In genomic region chr1:27618341-27619067, GRCh38 we compare ENCODE assay signal across 11 cellular contexts. TPM values are rescaled to one million over a fixed set of nuclear protein-coding genes. Genes with fewer than 3 reads are reported as not detected.
DNase-seq lines count a peak whose midpoint lies in the region; ATAC-seq, FAIRE-seq and TF ChIP-seq lines count a peak whose summit lies in the region.
"Had no signal": no experiment of that assay in that cellular context is flagged by ENCODE, and none has a peak within 500 bp of the region (broad histone marks: within the 10 kb centered on the region; RNA-seq: fewer than 3 reads in every experiment).

No MANE protein-coding gene starts in this region.

- H3K27me3 ChIP-seq in H1 (replicated peaks in 1 of 4; ENCODE audit: control insufficient read depth in 3 of 4, extremely low read depth in 1 of 4, insufficient read depth in 3 of 4, low read length in 3 of 4) = peaks cover 0 to 11% (median 6%) of the 10 kb centered on the region in 4 experiments; a peak in 2 of 7 replicates
- H3K27me3 ChIP-seq in esophagus muscularis mucosa = peaks cover 0 to 13% (median 0%) of the 10 kb centered on the region in 4 donors
- H3K27me3 ChIP-seq: right lobe of liver had no signal

- no peak for FAIRE-seq in H1 (lab: Jason Lieb, UNC)

- CTCF ChIA-PET in H1 (lab: Charles Lee; ENCODE audit: partially characterized antibody) = interaction anchor here (0.6 to 37.8 kb wide), 13 partner anchors 8 to 318 kb away, joined by 3 to 1807 read pairs (median 6); partner anchors contain the start of genes AHDC1, CD164L2 and IFI6

- no peak overlapping the region for H3K9ac ChIP-seq in H1 (replicated peaks in 1 of 4; ENCODE audit: extremely low read depth in 1 of 4, low read depth in 3 of 4, low read length in 3 of 4)

- H3K79me2 ChIP-seq in H1 (ENCODE audit: control insufficient read depth in 1 of 2, insufficient read depth in 2 of 2, low read length in 2 of 2) = no peaks in the 10 kb centered on the region

- H3K27ac ChIP-seq in H1 (ENCODE audit: low read depth, low read length) (no peak overlapping the region), esophagus muscularis mucosa (replicated peaks in 1 of 4) (no peak overlapping the region)
- H3K27ac ChIP-seq: right lobe of liver had no signal

- POLR2A ChIA-PET in H1 (lab: Charles Lee; ENCODE audit: partially characterized antibody) = interaction anchor here (0.8 kb wide), 1 partner anchor 29 kb away, joined by 3 read pairs; no protein-coding TSS in a partner anchor

- 84% methylated on average over 14 of the region's 14 CpGs; no CpG with 5 or more reads in 1 of the 2 experiments for WGBS in H1 (ENCODE audit: extremely low coverage in 1 of 2, insufficient coverage in 1 of 2, insufficient read length in 1 of 2, insufficient replicate concordance in 2 of 2, low coverage in 1 of 2, low lambda C conversion rate in 2 of 2, missing lambda C conversion rate in 1 of 2), 2 experiments
- 87% methylated on average over 14 of the region's 14 CpGs for WGBS in esophagus muscularis mucosa

- 0 out of 2 replicates have a peak overlapping the region, but pooled peaks have one; percentile 13 for H2BK20ac ChIP-seq in H1 (ENCODE audit: low read length)

- H3K79me1 ChIP-seq in H1 (ENCODE audit: low read depth, low read length) = no peaks in the 10 kb centered on the region

- no peak overlapping the region for H3K4ac ChIP-seq in H1 (replicated peaks; ENCODE audit: insufficient read length, low read depth, low read length)

- TF ChIP-seq RAD21 in H1 (IDR thresholded peaks at IDR 0.05 in 1 of 2, conservative IDR thresholded peaks at IDR 0.05 in 1 of 2; ENCODE audit: low read depth in 2 of 2, low read length in 2 of 2) = no peak

- no peak overlapping the region for H3K14ac ChIP-seq in H1 (ENCODE audit: insufficient read length)

- TF ChIP-seq CTCF in H1 (IDR thresholded peaks at IDR 0.05; ENCODE audit: control extremely low read depth in 1 of 3, insufficient read depth in 1 of 3, low read depth in 1 of 3, low read length in 3 of 3) (no peak), omental fat pad (IDR thresholded peaks at IDR 0.05) (no peak), esophagus muscularis mucosa (IDR thresholded peaks at IDR 0.05) (no peak)

- H4K5ac ChIP-seq in H1 (ENCODE audit: insufficient read length, low read depth, low read length) = no peak overlapping the region

- H2BK12ac ChIP-seq in H1 (ENCODE audit: low read depth, low read length) = no peak overlapping the region

- H3K4me3 ChIP-seq in H1 (ENCODE audit: extremely low read depth in 1 of 4, insufficient read depth in 2 of 4, low read depth in 3 of 4, low read length in 4 of 4) (no peak overlapping the region), esophagus muscularis mucosa (no peak overlapping the region)
- H3K4me3 ChIP-seq: right lobe of liver had no signal

- TF ChIP-seq POLR2A in H1 (IDR thresholded peaks at IDR 0.05; ENCODE audit: control extremely low read depth in 1 of 2, low read depth in 2 of 2, low read length in 2 of 2) (no peak), esophagus muscularis mucosa (IDR thresholded peaks at IDR 0.05; ENCODE audit: low read depth) (no peak)

- no peak overlapping the region for H2BK120ac ChIP-seq in H1 (replicated peaks; ENCODE audit: low read depth, low read length)

- no peak overlapping the region for H2AFZ ChIP-seq in H1 (ENCODE audit: low read length)

- H4K20me1 ChIP-seq in H1 (replicated peaks in 1 of 2; ENCODE audit: control insufficient read depth in 1 of 2, insufficient read depth in 2 of 2, low read length in 2 of 2) = peaks cover 0 to 2% of the 10 kb centered on the region in 2 experiments

- no peak overlapping the region for H3K56ac ChIP-seq in H1 (replicated peaks; ENCODE audit: insufficient read length, low read depth, low read length)

- H3K4me2 ChIP-seq in H1 (ENCODE audit: insufficient read depth in 1 of 2, low read depth in 2 of 2, low read length in 2 of 2) = no peak overlapping the region

- no peaks in the 10 kb centered on the region for H3K9me3 ChIP-seq in H1 (ENCODE audit: insufficient read depth in 2 of 2, low read depth in 1 of 2, low read length in 1 of 2)
- H3K9me3 ChIP-seq in esophagus muscularis mucosa = no peaks in the 10 kb centered on the region
- H3K9me3 ChIP-seq: right lobe of liver had no signal

- H3K18ac ChIP-seq in H1 (ENCODE audit: extremely low read depth, low read length) = no peak overlapping the region

- H2BK15ac ChIP-seq in H1 (ENCODE audit: low read length) = no peak overlapping the region

- ATAC-seq in omental fat pad (ENCODE audit: low FRiP score) = no peak

- H3K23ac ChIP-seq in H1 (ENCODE audit: insufficient read length) = no peak overlapping the region

- no peak overlapping the region for H4K91ac ChIP-seq in H1 (replicated peaks; ENCODE audit: insufficient read length, low read length)

- H2AK5ac ChIP-seq in H1 (ENCODE audit: low read depth, low read length) = no peak overlapping the region

- H4K8ac ChIP-seq in H1 (ENCODE audit: extremely low read depth, insufficient read depth, low read length) = no peak overlapping the region

- H3K4me1 ChIP-seq in H1 (replicated peaks in 1 of 4; ENCODE audit: control insufficient read depth in 3 of 4, insufficient read depth in 4 of 4, low read length in 3 of 4) (peaks cover 3 to 29% (median 14%) of the 10 kb centered on the region in 4 experiments), esophagus muscularis mucosa (peaks cover 0 to 17% (median 9%) of the 10 kb centered on the region in 4 donors)
- H3K4me1 ChIP-seq: right lobe of liver had no signal

- no peak overlapping the region for H2BK5ac ChIP-seq in H1 (ENCODE audit: low read depth, low read length)

- intact Hi-C loops in esophagus muscularis mucosa (cut with DNase I) = loop anchor here (10.0 kb wide), 1 partner anchor 294 kb away; the partner anchor contains the start of gene TMEM222

- peak; percentile 29 for DNase-seq in activated naive CD4-positive, alpha-beta T cell treated with Interleukin-2 at 50 U/mL for 16 hours
- no peak for DNase-seq in activated naive CD4-positive, alpha-beta T cell treated with anti-CD3 and anti-CD28 coated beads, Interleukin-2, amount 50 U/mL, for 16 hours
- DNase-seq in UCSD-AML1 (lab: John Stamatoyannopoulos, UW; ENCODE audit: unreplicated experiment) = peak; percentile 61
- no peak for DNase-seq in H1 (ENCODE audit: low read depth in 1 of 2, low spot score in 2 of 2)
- DNase-seq in globus pallidus (ENCODE audit: low spot score) = no peak
- no peak for DNase-seq in omental fat pad (ENCODE audit: low spot score)
- no peak for DNase-seq in esophagus muscularis mucosa (ENCODE audit: extremely low spot score)
- no peak for DNase-seq in NCI-H1436 treated with DMSO at 0.1 percent for 48 hours (lab: John Stamatoyannopoulos, UW)
- DNase-seq: foreskin fibroblast, right lobe of liver, SHP77 had no signal

- TF ChIP-seq EP300 in H1 (IDR thresholded peaks at IDR 0.05; ENCODE audit: borderline replicate concordance in 1 of 2, low read depth in 2 of 2, low read length in 2 of 2) (no peak), esophagus muscularis mucosa (IDR thresholded peaks at IDR 0.05) (no peak)

- peaks cover 7% of the 10 kb centered on the region for H3K23me2 ChIP-seq in H1 (ENCODE audit: low read depth, low read length)

- H3K36me3 ChIP-seq in H1 (ENCODE audit: control insufficient read depth in 2 of 4, insufficient read depth in 4 of 4, low read length in 3 of 4) (no peaks in the 10 kb centered on the region), esophagus muscularis mucosa (no peaks in the 10 kb centered on the region)
- H3K36me3 ChIP-seq: right lobe of liver had no signal

TF ChIP-seq in H1, 55 proteins besides CTCF, POLR2A, EP300 and RAD21:
- no peak for TF ChIP-seq GTF2F1 (IDR thresholded peaks at IDR 0.05; ENCODE audit: borderline replicate concordance, low read depth, low read length)

RNA-seq across cellular contexts. Expression of gene AHDC1, which starts 14.6 kb away (rescaled TPM):
- total RNA-seq in H1 (2021; fragmentation: NEBNext Ultra II Directional; extraction: Animal tissue kit (Norgen Biotek cat#: 25700)) = 35.1 and 39.4 TPM in 2 replicates
- 4.4 and 8.6 TPM in 2 replicates for polyA plus RNA-seq in H1 (2011; rRNA removed)
- 3.3 TPM for polyA plus RNA-seq in H1 (2011; cell fraction: cytosol; rRNA removed)
- 17.1 TPM for polyA plus RNA-seq in H1 (2011; cell fraction: nucleus; rRNA removed)
- polyA plus RNA-seq in H1 (2012, experiment 1 of 2) = 18.4 to 23.0 TPM (median 21.1 TPM) in 4 replicates
- polyA plus RNA-seq in H1 (2012, experiment 2 of 2) = 17.0 TPM
- 11.2 TPM for polyA plus RNA-seq in H1 (2013, experiment 1 of 2)
- 11.1 TPM for polyA plus RNA-seq in H1 (2013, experiment 2 of 2)
- polyA minus RNA-seq in H1 (2011; rRNA and poly(A)+ RNA removed) = 4.4 and 6.1 TPM in 2 replicates
- polyA minus RNA-seq in H1 (2011; cell fraction: cytosol; rRNA and poly(A)+ RNA removed) = 11.9 TPM
- 10.5 TPM for polyA minus RNA-seq in H1 (2011; cell fraction: nucleus; rRNA and poly(A)+ RNA removed)
- total RNA-seq in omental fat pad (10 to 100 TPM in 1 of 4 donors, 1 to 10 TPM in 3; 7.5 to 12.9 (median 8.2) TPM), esophagus muscularis mucosa (10 to 100 TPM; 14.7 to 54.3 (median 35.4) TPM)

RNA-seq across cellular contexts. Expression of gene FGR, which starts 16.5 kb away (rescaled TPM):
- total RNA-seq in H1 (2021; fragmentation: NEBNext Ultra II Directional; extraction: Animal tissue kit (Norgen Biotek cat#: 25700)) = 0.22 and 0.36 TPM in 2 replicates
- polyA plus RNA-seq in H1 (2011; rRNA removed) = 0.86 and 0.95 TPM in 2 replicates
- 0.62 TPM for polyA plus RNA-seq in H1 (2011; cell fraction: cytosol; rRNA removed)
- 1.6 TPM for polyA plus RNA-seq in H1 (2011; cell fraction: nucleus; rRNA removed)
- 0.39 to 0.50 TPM (median 0.42 TPM) in 3 of 4 replicates, not detected in the other for polyA plus RNA-seq in H1 (2012, experiment 1 of 2)
- polyA plus RNA-seq in H1 (2012, experiment 2 of 2) = 0.18 TPM
- polyA plus RNA-seq in H1 (2013, experiment 1 of 2) = 0.34 TPM
- 0.33 TPM for polyA plus RNA-seq in H1 (2013, experiment 2 of 2)
- 0.57 and 1.2 TPM in 2 replicates for polyA minus RNA-seq in H1 (2011; rRNA and poly(A)+ RNA removed)
- polyA minus RNA-seq in H1 (2011; cell fraction: cytosol; rRNA and poly(A)+ RNA removed) = not detected
- 0.60 TPM for polyA minus RNA-seq in H1 (2011; cell fraction: nucleus; rRNA and poly(A)+ RNA removed)
- total RNA-seq in omental fat pad = 100 to 1,000 TPM in 2 of 4 donors, 10 to 100 TPM in 2; 18.8 to 131 (median 77.6) TPM
- total RNA-seq in esophagus muscularis mucosa = 10 to 100 TPM; 12.0 to 32.1 (median 12.6) TPM

RNA-seq across cellular contexts. Expression of gene IFI6, which starts 53.5 kb away (rescaled TPM):
- 4.9 and 6.1 TPM in 2 replicates for total RNA-seq in H1 (2021; fragmentation: NEBNext Ultra II Directional; extraction: Animal tissue kit (Norgen Biotek cat#: 25700))
- polyA plus RNA-seq in H1 (2011; rRNA removed) = 13.0 and 13.2 TPM in 2 replicates
- 12.3 TPM for polyA plus RNA-seq in H1 (2011; cell fraction: cytosol; rRNA removed)
- 8.3 TPM for polyA plus RNA-seq in H1 (2011; cell fraction: nucleus; rRNA removed)
- 9.7 to 19.5 TPM (median 15.7 TPM) in 4 replicates for polyA plus RNA-seq in H1 (2012, experiment 1 of 2)
- 15.5 TPM for polyA plus RNA-seq in H1 (2012, experiment 2 of 2)
- 9.2 TPM for polyA plus RNA-seq in H1 (2013, experiment 1 of 2)
- polyA plus RNA-seq in H1 (2013, experiment 2 of 2) = 11.9 TPM
- 0.79 and 1.7 TPM in 2 replicates for polyA minus RNA-seq in H1 (2011; rRNA and poly(A)+ RNA removed)
- 2.9 TPM for polyA minus RNA-seq in H1 (2011; cell fraction: cytosol; rRNA and poly(A)+ RNA removed)
- 1.9 TPM for polyA minus RNA-seq in H1 (2011; cell fraction: nucleus; rRNA and poly(A)+ RNA removed)
- 10 to 100 TPM; 28.2 to 88.4 (median 69.6) TPM for total RNA-seq in omental fat pad
- total RNA-seq in esophagus muscularis mucosa = 10 to 100 TPM; 33.2 to 86.3 (median 70.2) TPM

Comparison
In these comparisons a context has a peak if more than half of its experiments do, and no peak if none do; other contexts are left out.
1. DNase-seq: peak in activated naive CD4-positive, alpha-beta T cell treated with Interleukin-2 at 50 U/mL for 16 hours (single experiment) and UCSD-AML1 (single experiment); none in activated naive CD4-positive, alpha-beta T cell treated with anti-CD3 and anti-CD28 coated beads, Interleukin-2, amount 50 U/mL, for 16 hours (single experiment), H1 (0 of 2), globus pallidus (single experiment), omental fat pad (single experiment), esophagus muscularis mucosa (single experiment) and NCI-H1436 treated with DMSO at 0.1 percent for 48 hours (single experiment).